Comparison of ENCODE assay signal across 39 cellular contexts in the genomic region with DNA sequence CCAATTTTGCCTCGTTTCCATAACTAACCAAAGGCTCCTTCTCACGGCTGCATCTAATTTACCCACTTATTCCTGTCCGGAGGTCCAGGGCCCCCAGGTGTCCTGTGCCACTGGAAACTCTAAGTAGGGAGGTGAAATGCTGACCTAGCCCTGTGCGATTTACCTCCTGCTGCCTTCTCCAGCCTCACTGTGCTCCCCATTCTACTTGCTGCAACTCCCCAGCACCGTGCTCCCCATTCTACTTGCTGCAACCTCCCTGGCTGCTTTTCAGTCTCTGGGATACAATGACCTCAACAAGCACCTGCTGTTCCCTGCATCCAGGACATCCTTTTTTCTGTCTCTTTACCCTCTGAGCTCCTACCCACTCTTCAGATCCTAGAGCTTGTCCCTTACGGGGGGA.
"Had no signal": no experiment of that assay in that cellular context is flagged by ENCODE, and none has a peak within 500 bp of the region (broad histone marks: within the 10 kb centered on the region; RNA-seq: fewer than 3 reads in every experiment).

No MANE protein-coding gene starts in this region.

- H3K27ac ChIP-seq: ascending aorta, cardiac muscle cell, colonic mucosa, VCaP had no signal

- H3K4me3 ChIP-seq: ascending aorta, cardiac muscle cell, colonic mucosa had no signal

- H3K4me1 ChIP-seq: colonic mucosa had no signal

- H3K4me3 Mint-ChIP-seq: activated CD4-positive, alpha-beta memory T cell treated with anti-CD3 and anti-CD28 coated beads, Interleukin-2, amount 10 ng/mL, durations not matched to agents 7 days and 5 days; activated CD4-positive, alpha-beta T cell treated with anti-CD3 and anti-CD28 coated beads for 36 hours; activated CD8-positive, alpha-beta memory T cell treated with anti-CD3 and anti-CD28 coated beads, Interleukin-2, amount 10 ng/mL, durations not matched to agents 7 days and 5 days; activated CD8-positive, alpha-beta T cell treated with anti-CD3 and anti-CD28 coated beads, Interleukin-2, amount 10 ng/mL, durations not matched to agents 7 days and 5 days; activated naive CD4-positive, alpha-beta T cell treated with anti-CD3 and anti-CD28 coated beads, Interleukin-2, amount 10 ng/mL, durations not matched to agents 7 days and 5 days; activated naive CD4-positive, alpha-beta T cell treated with anti-CD3 and anti-CD28 coated beads, Interleukin-2, amount 50 U/mL, for 24 hours; activated naive CD8-positive, alpha-beta T cell; activated naive CD8-positive, alpha-beta T cell treated with anti-CD3 and anti-CD28 coated beads, Interleukin-2, amount 10 ng/mL, durations not matched to agents 7 days and 5 days; activated naive CD8-positive, alpha-beta T cell treated with anti-CD3 and anti-CD28 coated beads, Interleukin-2, amount 50 U/mL, for 24 hours; activated T-cell treated with anti-CD3 and anti-CD28 coated beads, Interleukin-2, amount 50 U/mL, for 24 hours; brain; central memory CD8-positive, alpha-beta T cell; T-helper 1 cell treated with Interleukin-12 subunit alpha and Interleukin-12 subunit beta and Interleukin-4 antibody, amounts not matched to agents 30 μg/mL and 1 μg/mL, for 36 hours; T-helper 2 cell treated with Interferon-gamma antibody and Interleukin-4, amounts not matched to agents 5 μg/mL and 100 μg/mL, for 36 hours had no signal

- FAIRE-seq: bronchial epithelial cell, TTC549 had no signal

- H3K9me3 ChIP-seq: ascending aorta, colonic mucosa had no signal

- DNase-seq: activated CD4-positive, alpha-beta memory T cell treated with anti-CD3 and anti-CD28 coated beads, Interleukin-2, amount 10 ng/mL, durations not matched to agents 7 days and 5 days; activated CD4-positive, alpha-beta T cell treated with anti-CD3 and anti-CD28 coated beads for 1 hour; activated CD4-positive, alpha-beta T cell treated with anti-CD3 and anti-CD28 coated beads for 36 hours; activated CD4-positive, alpha-beta T cell treated with anti-CD3 and anti-CD28 coated beads for 48 hours; activated CD4-positive, alpha-beta T cell treated with anti-CD3 and anti-CD28 coated beads, Interleukin-2, amount 50 U/mL, for 1 hour; activated CD4-positive, alpha-beta T cell treated with anti-CD3 and anti-CD28 coated beads, Interleukin-2, amount 50 U/mL, for 4 hours; activated CD4-positive, CD25-positive, alpha-beta regulatory T cell; activated CD8-positive, alpha-beta memory T cell treated with anti-CD3 and anti-CD28 coated beads for 24 hours; activated CD8-positive, alpha-beta memory T cell treated with anti-CD3 and anti-CD28 coated beads, Interleukin-2, amount 10 ng/mL, durations not matched to agents 7 days and 5 days; activated CD8-positive, alpha-beta memory T cell treated with anti-CD3 and anti-CD28 coated beads, Interleukin-2, amount 50 U/mL, for 48 hours; activated CD8-positive, alpha-beta T cell treated with anti-CD3 and anti-CD28 coated beads, Interleukin-2, amount 10 ng/mL, durations not matched to agents 7 days and 5 days; activated effector memory CD4-positive, alpha-beta T cell treated with Interleukin-2 at 50 U/mL for 16 hours; activated gamma-delta T cell; activated naive CD4-positive, alpha-beta T cell treated with anti-CD3 and anti-CD28 coated beads, Interleukin-2, amount 10 ng/mL, durations not matched to agents 7 days and 5 days; activated naive CD4-positive, alpha-beta T cell treated with Interleukin-2 at 50 U/mL for 16 hours; activated naive CD8-positive, alpha-beta T cell treated with anti-CD3 and anti-CD28 coated beads, Interleukin-2, amount 10 ng/mL, durations not matched to agents 7 days and 5 days; activated naive CD8-positive, alpha-beta T cell treated with anti-CD3 and anti-CD28 coated beads, Interleukin-2, amount 50 U/mL, for 24 hours; activated T-cell treated with anti-CD3 and anti-CD28 coated beads, Interleukin-2, amount 50 U/mL, for 24 hours; activated T-cell treated with anti-CD3 and anti-CD28 coated beads, Interleukin-2, amount 50 U/mL, for 48 hours; amygdala; anterior cingulate cortex; caudate nucleus; cerebellar nuclear complex; colonic mucosa; T-helper 2 cell; T-helper 9 cell had no signal

- H3K36me3 ChIP-seq: ascending aorta, cardiac muscle cell, colonic mucosa had no signal

- H3K36me3 Mint-ChIP-seq: activated naive CD4-positive, alpha-beta T cell treated with anti-CD3 and anti-CD28 coated beads, Interleukin-2, amount 10 ng/mL, durations not matched to agents 7 days and 5 days; activated naive CD4-positive, alpha-beta T cell treated with anti-CD3 and anti-CD28 coated beads, Interleukin-2, amount 50 U/mL, for 24 hours; activated naive CD8-positive, alpha-beta T cell; brain had no signal

- H3K27me3 ChIP-seq: ascending aorta, cardiac muscle cell, colonic mucosa had no signal

- H3K4me1 Mint-ChIP-seq: activated CD4-positive, alpha-beta T cell treated with anti-CD3 and anti-CD28 coated beads for 36 hours; activated CD8-positive, alpha-beta memory T cell treated with anti-CD3 and anti-CD28 coated beads, Interleukin-2, amount 10 ng/mL, durations not matched to agents 7 days and 5 days; activated naive CD4-positive, alpha-beta T cell treated with anti-CD3 and anti-CD28 coated beads, Interleukin-2, amount 10 ng/mL, durations not matched to agents 7 days and 5 days; activated naive CD4-positive, alpha-beta T cell treated with anti-CD3 and anti-CD28 coated beads, Interleukin-2, amount 50 U/mL, for 24 hours; activated naive CD8-positive, alpha-beta T cell treated with anti-CD3 and anti-CD28 coated beads, Interleukin-2, amount 50 U/mL, for 24 hours; central memory CD8-positive, alpha-beta T cell had no signal

- H3K27ac Mint-ChIP-seq: activated CD4-positive, alpha-beta memory T cell treated with anti-CD3 and anti-CD28 coated beads, Interleukin-2, amount 10 ng/mL, durations not matched to agents 7 days and 5 days; activated CD4-positive, alpha-beta T cell treated with anti-CD3 and anti-CD28 coated beads for 36 hours; activated CD8-positive, alpha-beta memory T cell treated with anti-CD3 and anti-CD28 coated beads, Interleukin-2, amount 10 ng/mL, durations not matched to agents 7 days and 5 days; activated CD8-positive, alpha-beta T cell treated with anti-CD3 and anti-CD28 coated beads, Interleukin-2, amount 10 ng/mL, durations not matched to agents 7 days and 5 days; activated naive CD4-positive, alpha-beta T cell treated with anti-CD3 and anti-CD28 coated beads, Interleukin-2, amount 10 ng/mL, durations not matched to agents 7 days and 5 days; activated naive CD4-positive, alpha-beta T cell treated with anti-CD3 and anti-CD28 coated beads, Interleukin-2, amount 50 U/mL, for 24 hours; activated naive CD8-positive, alpha-beta T cell; activated naive CD8-positive, alpha-beta T cell treated with anti-CD3 and anti-CD28 coated beads, Interleukin-2, amount 10 ng/mL, durations not matched to agents 7 days and 5 days; activated naive CD8-positive, alpha-beta T cell treated with anti-CD3 and anti-CD28 coated beads, Interleukin-2, amount 50 U/mL, for 24 hours; activated T-cell treated with anti-CD3 and anti-CD28 coated beads, Interleukin-2, amount 50 U/mL, for 24 hours; activated T-helper 2 cell treated with anti-CD3 and anti-CD28 coated beads, Interferon-gamma antibody, Interleukin-2, Interleukin-4, amounts not matched to agents 10 μg/mL and 5 μg/mL and 100 μg/mL, durations not matched to agents 14 hours and 24 hours and 36 hours; T-helper 1 cell treated with Interleukin-12 subunit alpha and Interleukin-12 subunit beta and Interleukin-4 antibody, amounts not matched to agents 30 μg/mL and 1 μg/mL, for 36 hours; T-helper 2 cell treated with Interferon-gamma antibody and Interleukin-4, amounts not matched to agents 5 μg/mL and 100 μg/mL, for 36 hours had no signal

- ATAC-seq: activated CD4-positive, alpha-beta T cell treated with anti-CD3 and anti-CD28 coated beads for 36 hours; activated CD4-positive, CD25-positive, alpha-beta regulatory T cell treated with anti-CD3 and anti-CD28 coated beads, Interleukin-2, amount 50 U/mL, for 24 hours; activated CD8-positive, alpha-beta memory T cell treated with anti-CD3 and anti-CD28 coated beads, Interleukin-2, amount 10 ng/mL, durations not matched to agents 7 days and 5 days; activated CD8-positive, alpha-beta T cell treated with anti-CD3 and anti-CD28 coated beads, Interleukin-2, amount 10 ng/mL, durations not matched to agents 7 days and 5 days; activated naive CD8-positive, alpha-beta T cell treated with anti-CD3 and anti-CD28 coated beads, Interleukin-2, amount 50 U/mL, for 24 hours had no signal
